In genomic region chr12:68450947-68451260, GRCh38 we compare ENCODE assay signal across 9 cellular contexts.
A peak's percentile ranks its signal among the peaks of the same experiment; 100 is the strongest.
DNase-seq lines count a peak whose midpoint lies in the region; ATAC-seq and TF ChIP-seq lines count a peak whose summit lies in the region.
"Had no signal": no experiment of that assay in that cellular context is flagged by ENCODE, and none has a peak within 500 bp of the region (broad histone marks: within the 10 kb centered on the region; RNA-seq: fewer than 3 reads in every experiment).

No MANE protein-coding gene starts in this region.

- H3K4me1 Mint-ChIP-seq in CD4-positive, alpha-beta T cell (ENCODE audit: low read depth), result peaks cover 100% of the 10 kb centered on the region
- peaks cover 83% of the 10 kb centered on the region for H3K4me1 Mint-ChIP-seq in activated naive CD8-positive, alpha-beta T cell treated with anti-CD3 and anti-CD28 coated beads, Interleukin-2, amount 10 ng/mL, durations not matched to agents 7 days and 5 days
- peaks cover 84 to 97% of the 10 kb centered on the region in 2 donors for H3K4me1 Mint-ChIP-seq in natural killer cell treated with Interleukin-12 subunit alpha and Interleukin-12 subunit beta and Interleukin-15 and Interleukin-18, amount 100 ng/mL, for 72 hours (ENCODE audit: low read depth in 2 of 2)

- no peaks in the 10 kb centered on the region for H3K27me3 Mint-ChIP-seq in CD4-positive, alpha-beta T cell
- no peaks in the 10 kb centered on the region for H3K27me3 Mint-ChIP-seq in activated naive CD8-positive, alpha-beta T cell treated with anti-CD3 and anti-CD28 coated beads, Interleukin-2, amount 10 ng/mL, durations not matched to agents 7 days and 5 days
- no peaks in the 10 kb centered on the region for H3K27me3 Mint-ChIP-seq in natural killer cell treated with Interleukin-12 subunit alpha and Interleukin-12 subunit beta and Interleukin-15 and Interleukin-18, amount 100 ng/mL, for 72 hours

- H3K27me3 ChIP-seq in CD4-positive, alpha-beta T cell (ENCODE audit: control insufficient read depth, insufficient read depth, low read length), result no peaks in the 10 kb centered on the region
- H3K27me3 ChIP-seq: hepatocyte had no signal

- DNase-seq in CD4-positive, alpha-beta T cell, result no peak
- no peak for DNase-seq in activated naive CD8-positive, alpha-beta T cell treated with anti-CD3 and anti-CD28 coated beads, Interleukin-2, amount 10 ng/mL, durations not matched to agents 7 days and 5 days
- peak; percentile 67 for DNase-seq in natural killer cell treated with Interleukin-12 subunit alpha and Interleukin-12 subunit beta and Interleukin-15 and Interleukin-18, amount 100 ng/mL, for 72 hours (ENCODE audit: low spot score)
- DNase-seq in NCI-H510A treated with DMSO at 0.1 percent for 48 hours (lab: John Stamatoyannopoulos, UW) (no peak), NCI-H524 treated with DMSO at 0.1 percent for 48 hours (lab: John Stamatoyannopoulos, UW) (no peak), A172 (ENCODE audit: low spot score) (no peak)

- intact Hi-C loops in CD4-positive, alpha-beta T cell (cut with DNase I, micrococcal nuclease), result no loop called here

- TF ChIP-seq CTCF in CD4-positive, alpha-beta T cell (IDR thresholded peaks at IDR 0.05), result no peak

- peak; percentile 14 for ATAC-seq in CD4-positive, alpha-beta T cell (ENCODE audit: poor library complexity)
- peak; percentile 57 for ATAC-seq in HG02798 (IDR thresholded peaks at IDR 0.05; ENCODE audit: poor library complexity, unreplicated experiment)
- ATAC-seq in activated naive CD8-positive, alpha-beta T cell treated with anti-CD3 and anti-CD28 coated beads, Interleukin-2, amount 10 ng/mL, durations not matched to agents 7 days and 5 days (ENCODE audit: low read depth), result no peak
- ATAC-seq in natural killer cell treated with Interleukin-12 subunit alpha and Interleukin-12 subunit beta and Interleukin-15 and Interleukin-18, amount 100 ng/mL, for 72 hours, result no peak
- no peak for ATAC-seq in GM18520 (IDR thresholded peaks at IDR 0.05; ENCODE audit: unreplicated experiment)

- peak overlapping the region; percentile 79 for H3K27ac Mint-ChIP-seq in CD4-positive, alpha-beta T cell
- peak overlapping the region; percentile 95 for H3K27ac Mint-ChIP-seq in activated naive CD8-positive, alpha-beta T cell treated with anti-CD3 and anti-CD28 coated beads, Interleukin-2, amount 10 ng/mL, durations not matched to agents 7 days and 5 days
- peak overlapping the region; percentile 89 to 96 for H3K27ac Mint-ChIP-seq in natural killer cell treated with Interleukin-12 subunit alpha and Interleukin-12 subunit beta and Interleukin-15 and Interleukin-18, amount 100 ng/mL, for 72 hours

- peak overlapping the region; percentile 76 for H3K4me3 Mint-ChIP-seq in CD4-positive, alpha-beta T cell
- H3K4me3 Mint-ChIP-seq in activated naive CD8-positive, alpha-beta T cell treated with anti-CD3 and anti-CD28 coated beads, Interleukin-2, amount 10 ng/mL, durations not matched to agents 7 days and 5 days, result peak overlapping the region; percentile 85
- peak overlapping the region; percentile 82 for H3K4me3 Mint-ChIP-seq in natural killer cell treated with Interleukin-12 subunit alpha and Interleukin-12 subunit beta and Interleukin-15 and Interleukin-18, amount 100 ng/mL, for 72 hours

- H3K27ac ChIP-seq in CD4-positive, alpha-beta T cell (ENCODE audit: low read depth, low read length), result peak overlapping the region; percentile 31
- H3K27ac ChIP-seq: hepatocyte had no signal

- no peaks in the 10 kb centered on the region for H3K9me3 ChIP-seq in CD4-positive, alpha-beta T cell (ENCODE audit: control insufficient read depth, low read length)

- no peaks in the 10 kb centered on the region for H3K36me3 Mint-ChIP-seq in CD4-positive, alpha-beta T cell (ENCODE audit: low read depth)
- H3K36me3 Mint-ChIP-seq in activated naive CD8-positive, alpha-beta T cell treated with anti-CD3 and anti-CD28 coated beads, Interleukin-2, amount 10 ng/mL, durations not matched to agents 7 days and 5 days, result peaks cover 8% of the 10 kb centered on the region
- peaks cover 6% of the 10 kb centered on the region for H3K36me3 Mint-ChIP-seq in natural killer cell treated with Interleukin-12 subunit alpha and Interleukin-12 subunit beta and Interleukin-15 and Interleukin-18, amount 100 ng/mL, for 72 hours

- H3K9me3 Mint-ChIP-seq in CD4-positive, alpha-beta T cell, result no peaks in the 10 kb centered on the region
- H3K9me3 Mint-ChIP-seq in activated naive CD8-positive, alpha-beta T cell treated with anti-CD3 and anti-CD28 coated beads, Interleukin-2, amount 10 ng/mL, durations not matched to agents 7 days and 5 days, result peaks cover 3% of the 10 kb centered on the region
- peaks cover 2% of the 10 kb centered on the region for H3K9me3 Mint-ChIP-seq in natural killer cell treated with Interleukin-12 subunit alpha and Interleukin-12 subunit beta and Interleukin-15 and Interleukin-18, amount 100 ng/mL, for 72 hours

- POLR2A ChIA-PET in CD4-positive, alpha-beta T cell (lab: Charles Lee), result interaction anchor here (0.7 to 1.5 kb wide), 2 partner anchors 13 to 88 kb away, joined by 3 to 4 read pairs; no protein-coding TSS in a partner anchor
- POLR2A ChIA-PET in activated naive CD8-positive, alpha-beta T cell treated with anti-CD3 and anti-CD28 coated beads, Interleukin-2, amount 10 ng/mL, durations not matched to agents 7 days and 5 days (lab: Charles Lee), result interaction anchor here (1.0 to 1.4 kb wide), 6 partner anchors 12 to 160 kb away, joined by 3 to 7 read pairs (median 4); no protein-coding TSS in a partner anchor

- CTCF ChIA-PET in CD4-positive, alpha-beta T cell (lab: Charles Lee), result no interaction called here

Comparison
In these comparisons a context has a peak if more than half of its experiments do, and no peak if none do; other contexts are left out.
1. ATAC-seq: peak in CD4-positive, alpha-beta T cell (single experiment) and HG02798 (single experiment); none in activated naive CD8-positive, alpha-beta T cell treated with anti-CD3 and anti-CD28 coated beads, Interleukin-2, amount 10 ng/mL, durations not matched to agents 7 days and 5 days (single experiment), natural killer cell treated with Interleukin-12 subunit alpha and Interleukin-12 subunit beta and Interleukin-15 and Interleukin-18, amount 100 ng/mL, for 72 hours (0 of 2) and GM18520 (single experiment).
2. Peak in every context shown above with its lines, with median percentiles within 50 percentile points of each other: H3K27ac Mint-ChIP-seq and H3K4me3 Mint-ChIP-seq.